In genomic region chr3:126683506-126683905, GRCh38 we compare ENCODE assay signal across 17 cellular contexts. TPM values are rescaled to one million over a fixed set of nuclear protein-coding genes. Genes with fewer than 3 reads are reported as not detected.
DNase-seq lines count a peak whose midpoint lies in the region; ATAC-seq, FAIRE-seq and TF ChIP-seq lines count a peak whose summit lies in the region.
"Had no signal": no experiment of that assay in that cellular context is flagged by ENCODE, and none has a peak within 500 bp of the region (broad histone marks: within the 10 kb centered on the region; RNA-seq: fewer than 3 reads in every experiment).

No MANE protein-coding gene starts in this region.

- H3K4me1 Mint-ChIP-seq in MCF 10A (ENCODE audit: insufficient read depth, unreplicated experiment): no peaks in the 10 kb centered on the region
- no peaks in the 10 kb centered on the region for H3K4me1 Mint-ChIP-seq in endodermal cell

- in situ Hi-C loops in mammary epithelial cell (cut with MboI; ENCODE audit: low sequenced_read_pairs in 2 of 2): loop anchor here in 1 of 2 donors (25.0 kb wide), 1 partner anchor 779 kb away; no protein-coding TSS in a partner anchor

- no TSS peak for BruUV-seq in mammary epithelial cell (replicated peaks; lab: Mats Ljungman, UMichigan)
- no TSS peak for BruUV-seq in MCF 10A (replicated peaks; lab: Mats Ljungman, UMichigan)

- H3K27ac Mint-ChIP-seq in MCF 10A (ENCODE audit: low read depth, unreplicated experiment) (no peak overlapping the region), endodermal cell (no peak overlapping the region)
- H3K27ac Mint-ChIP-seq: activated naive CD8-positive, alpha-beta T cell; memory B cell; stimulated activated memory B cell treated with anti-CD40 and anti-IgM and Interleukin-4, amounts not matched to agents 10 μg/mL and 1 μg/mL and 100 μg/mL, for 72 hours had no signal

- no peak overlapping the region for H3K4me3 Mint-ChIP-seq in MCF 10A (ENCODE audit: unreplicated experiment)
- no peak overlapping the region for H3K4me3 Mint-ChIP-seq in endodermal cell
- H3K4me3 Mint-ChIP-seq: activated naive CD8-positive, alpha-beta T cell; memory B cell; stimulated activated memory B cell treated with anti-CD40 and anti-IgM and Interleukin-4, amounts not matched to agents 10 μg/mL and 1 μg/mL and 100 μg/mL, for 72 hours had no signal

- H3K36me3 Mint-ChIP-seq in MCF 10A (ENCODE audit: insufficient read depth, unreplicated experiment) (no peaks in the 10 kb centered on the region), endodermal cell (ENCODE audit: low read depth) (no peaks in the 10 kb centered on the region)
- H3K36me3 Mint-ChIP-seq: activated naive CD8-positive, alpha-beta T cell; memory B cell; stimulated activated memory B cell treated with anti-CD40 and anti-IgM and Interleukin-4, amounts not matched to agents 10 μg/mL and 1 μg/mL and 100 μg/mL, for 72 hours had no signal

- CTCF ChIA-PET in mammary epithelial cell (lab: Charles Lee; ENCODE audit: low non-redundant PET): no interaction called here
- CTCF ChIA-PET in MCF 10A (lab: Yijun Ruan, JAX): interaction anchor here (0.5 to 1.6 kb wide), 10 partner anchors 22 to 884 kb away, joined by 3 to 7 read pairs (median 4); no protein-coding TSS in a partner anchor

- DNase-seq in mammary epithelial cell (peak; percentile 48), MCF 10A (ENCODE audit: unreplicated experiment) (no peak), NCI-H2196 (lab: John Stamatoyannopoulos, UW; ENCODE audit: unreplicated experiment) (peak; percentile 66), endodermal cell (peak; percentile 57), iPS-NIHi11 (ENCODE audit: low spot score) (no peak), cortex of kidney (lab: John Stamatoyannopoulos, UW) (no peak), pancreas (no peak)
- DNase-seq: activated CD4-positive, alpha-beta T cell treated with anti-CD3 and anti-CD28 coated beads for 1 hour; effector memory CD4-positive, alpha-beta T cell; GOT3; occipital lobe; T-helper 2 cell had no signal

- POLR2A ChIA-PET in MCF 10A (lab: Yijun Ruan, JAX): interaction anchor here (0.5 to 0.9 kb wide), 4 partner anchors 18 to 786 kb away, joined by 3 to 5 read pairs (median 3); no protein-coding TSS in a partner anchor

- WGBS in mammary epithelial cell (ENCODE audit: low coverage, missing lambda C conversion rate): 60% methylated on average over 5 of the region's 6 CpGs
- WGBS in endodermal cell (ENCODE audit: insufficient coverage in 1 of 2, insufficient read length in 1 of 2), 2 experiments: 80 to 90% methylated on average over 2 to 6 of the region's 6 CpGs
- WGBS in pancreas, 2 donors: 80 to 88% methylated on average over 6 of the region's 6 CpGs

- dilution Hi-C loops in mammary epithelial cell (cut with HindIII; ENCODE audit: low sequenced_read_pairs): loop anchor here (5.0 kb wide), 1 partner anchor 59 kb away; no protein-coding TSS in a partner anchor

- intact Hi-C loops in mammary epithelial cell (cut with micrococcal nuclease): loop anchor here (10.0 kb wide), 1 partner anchor 621 kb away; no protein-coding TSS in a partner anchor
- intact Hi-C loops in MCF 10A (cut with micrococcal nuclease): no loop called here
- intact Hi-C loops in pancreas (cut with DNase I): loop anchor here in 1 of 3 donors (5.0 kb wide), 1 partner anchor 764 kb away; no protein-coding TSS in a partner anchor

- H3K9me3 Mint-ChIP-seq in MCF 10A (ENCODE audit: unreplicated experiment): no peaks in the 10 kb centered on the region
- H3K9me3 Mint-ChIP-seq in endodermal cell: no peaks in the 10 kb centered on the region
- H3K9me3 Mint-ChIP-seq: memory B cell; stimulated activated memory B cell treated with anti-CD40 and anti-IgM and Interleukin-4, amounts not matched to agents 10 μg/mL and 1 μg/mL and 100 μg/mL, for 72 hours had no signal

- H2AFZ ChIP-seq in mammary epithelial cell (ENCODE audit: low read depth, low read length): no peak overlapping the region

- no peaks in the 10 kb centered on the region for H3K9me3 ChIP-seq in mammary epithelial cell (replicated peaks; ENCODE audit: insufficient read depth, low read length)
- H3K9me3 ChIP-seq in endodermal cell (ENCODE audit: control insufficient read depth, low read length): no peaks in the 10 kb centered on the region
- H3K9me3 ChIP-seq in pancreas: no peaks in the 10 kb centered on the region

- FAIRE-seq in pancreas (lab: Jason Lieb, UNC): no peak
- FAIRE-seq: RCC 7860 had no signal

- H3K27me3 Mint-ChIP-seq in MCF 10A (ENCODE audit: insufficient read depth, unreplicated experiment): no peaks in the 10 kb centered on the region
- peaks cover 29% of the 10 kb centered on the region for H3K27me3 Mint-ChIP-seq in endodermal cell (ENCODE audit: insufficient read depth)
- H3K27me3 Mint-ChIP-seq: activated naive CD8-positive, alpha-beta T cell had no signal

- H3K4me3 ChIP-seq in mammary epithelial cell (replicated peaks in 1 of 3; ENCODE audit: insufficient read depth in 1 of 3, low read depth in 2 of 3, low read length in 3 of 3) (no peak overlapping the region), endodermal cell (ENCODE audit: low read length) (no peak overlapping the region), pancreas (no peak overlapping the region)

- H3K36me3 ChIP-seq in mammary epithelial cell (ENCODE audit: insufficient read depth, low read length) (no peaks in the 10 kb centered on the region), endodermal cell (ENCODE audit: control insufficient read depth, insufficient read depth, low read length) (no peaks in the 10 kb centered on the region), pancreas (no peaks in the 10 kb centered on the region)

- H3K4me1 ChIP-seq in mammary epithelial cell (ENCODE audit: insufficient read depth, low read length) (peaks cover 5% of the 10 kb centered on the region), endodermal cell (ENCODE audit: control insufficient read depth, insufficient read depth, low read length) (no peaks in the 10 kb centered on the region), pancreas (no peaks in the 10 kb centered on the region)

- H3K27me3 ChIP-seq in mammary epithelial cell (ENCODE audit: insufficient read depth, low read length): no peaks in the 10 kb centered on the region
- H3K27me3 ChIP-seq in endodermal cell (ENCODE audit: control insufficient read depth, insufficient read depth, low read length, poor library complexity, severe bottlenecking): peaks cover 20% of the 10 kb centered on the region
- H3K27me3 ChIP-seq in pancreas: no peaks in the 10 kb centered on the region

- no peak overlapping the region for H3K9ac ChIP-seq in mammary epithelial cell (ENCODE audit: insufficient read depth, low read length)
- H3K9ac ChIP-seq in endodermal cell (ENCODE audit: extremely low read depth, low read length, poor library complexity, severe bottlenecking): no peak overlapping the region

- H3K27ac ChIP-seq in mammary epithelial cell (ENCODE audit: insufficient read depth, low read depth, low read length): no peak overlapping the region
- peak overlapping the region; percentile 76 for H3K27ac ChIP-seq in endodermal cell (ENCODE audit: low read depth, low read length)
- no peak overlapping the region for H3K27ac ChIP-seq in pancreas

- H3K4me2 ChIP-seq in mammary epithelial cell (ENCODE audit: insufficient read depth, low read depth, low read length): no peak overlapping the region

- TF ChIP-seq CTCF in mammary epithelial cell (conservative IDR thresholded peaks at IDR 0.05 in 1 of 2, IDR thresholded peaks at IDR 0.05 in 1 of 2; ENCODE audit: extremely low read depth in 1 of 2, insufficient read depth in 1 of 2, low read depth in 1 of 2, low read length in 2 of 2) (no peak), MCF 10A (IDR thresholded peaks at IDR 0.05; ENCODE audit: unreplicated experiment) (no peak), endodermal cell (conservative IDR thresholded peaks at IDR 0.05) (no peak), pancreas (IDR thresholded peaks at IDR 0.05) (no peak)

- no peaks in the 10 kb centered on the region for H3K79me2 ChIP-seq in mammary epithelial cell (ENCODE audit: insufficient read depth, low read length)

- ATAC-seq in GM21447 (IDR thresholded peaks at IDR 0.05; ENCODE audit: unreplicated experiment) (no peak), pancreas (no peak)
- ATAC-seq: stimulated activated memory B cell treated with anti-CD40 and anti-IgM and Interleukin-4, amounts not matched to agents 10 μg/mL and 1 μg/mL and 100 μg/mL, for 72 hours had no signal

- H4K20me1 ChIP-seq in mammary epithelial cell (ENCODE audit: insufficient read depth, low read length): no peaks in the 10 kb centered on the region

RNA-seq across cellular contexts. Expression of gene CHCHD6, which starts 20.5 kb away (rescaled TPM):
- total RNA-seq in mammary epithelial cell (10 to 100 TPM; 16.5 to 30.8 TPM), MCF 10A (2022) (28.7 and 29.6 TPM in 2 replicates), endodermal cell (10 to 100 TPM; 23.6 to 34.4 TPM), pancreas (1 to 10 TPM; 5.0 to 6.4 (median 5.9) TPM)
- polyA plus RNA-seq in mammary epithelial cell (30.0 TPM), pancreas (10 to 100 TPM in 1 of 2 donors, 1 to 10 TPM in 1; 9.1 to 10.9 TPM)
- 11.7 TPM for polyA minus RNA-seq in mammary epithelial cell
- 42.5 TPM for polyA plus RNA-seq in endodermal cell (2013, experiment 1 of 2)
- polyA plus RNA-seq in endodermal cell (2013, experiment 2 of 2): 39.8 TPM

RNA-seq across cellular contexts. Expression of gene TXNRD3, which starts 28.6 kb away (rescaled TPM):
- total RNA-seq in mammary epithelial cell (10 to 100 TPM; 12.8 to 18.0 TPM), MCF 10A (2022) (10.0 and 12.9 TPM in 2 replicates), endodermal cell (10 to 100 TPM; 13.1 to 18.1 TPM), pancreas (1 to 10 TPM; 4.7 to 8.3 (median 7.1) TPM)
- polyA plus RNA-seq in mammary epithelial cell (6.8 TPM), pancreas (1 to 10 TPM; 4.4 to 5.0 TPM)
- 4.0 TPM for polyA minus RNA-seq in mammary epithelial cell
- polyA plus RNA-seq in endodermal cell (2013, experiment 1 of 2): 7.7 TPM
- polyA plus RNA-seq in endodermal cell (2013, experiment 2 of 2): 6.2 TPM

Comparison
In these comparisons a context has a peak if more than half of its experiments do, and no peak if none do; other contexts are left out.
1. DNase-seq: peak in mammary epithelial cell (single experiment), NCI-H2196 (single experiment) and endodermal cell (single experiment); none in MCF 10A (single experiment), iPS-NIHi11 (single experiment), cortex of kidney (single experiment) and pancreas (0 of 6).